In genomic region chr12:113271853-113272561, GRCh38 we compare ENCODE assay signal across 1 cellular context.
A peak's percentile ranks its signal among the peaks of the same experiment; 100 is the strongest.
TF ChIP-seq lines count a peak whose summit lies in the region.

No MANE protein-coding gene starts in this region.

TF ChIP-seq in HepG2, 621 proteins besides CTCF, POLR2A, EP300 and RAD21 (continued from another document):
- TF ChIP-seq ZBTB14 (CRISPR knock-in tag; IDR thresholded peaks at IDR 0.05) (no peak), MEIS1 (CRISPR knock-in tag; IDR thresholded peaks at IDR 0.05; ENCODE audit: borderline replicate concordance) (0 out of 2 replicates have a peak, but pooled peaks have one; percentile 56), ZBTB7B (CRISPR knock-in tag; IDR thresholded peaks at IDR 0.05) (peak; percentile 58; the same call in 1 of the 2 replicates), ZBTB8A (CRISPR knock-in tag; IDR thresholded peaks at IDR 0.05; ENCODE audit: borderline replicate concordance, low read depth) (no peak), ZNF615 (CRISPR knock-in tag; IDR thresholded peaks at IDR 0.05; ENCODE audit: borderline replicate concordance) (no peak), ZNF274 (CRISPR knock-in tag; IDR thresholded peaks at IDR 0.05) (no peak), ZNF350 (CRISPR knock-in tag; IDR thresholded peaks at IDR 0.05; ENCODE audit: borderline replicate concordance, low read depth) (0 out of 2 replicates have a peak, but pooled peaks have one; percentile 60), KDM5B (CRISPR knock-in tag; IDR thresholded peaks at IDR 0.05; ENCODE audit: borderline replicate concordance) (peak; percentile 34; the same call in 1 of the 2 replicates), CBX1 (IDR thresholded peaks at IDR 0.05; ENCODE audit: low read depth) (no peak), ARID5B (CRISPR knock-in tag; IDR thresholded peaks at IDR 0.05) (peak; percentile 63; the same call in 1 of the 2 replicates), FOSL2 (CRISPR knock-in tag; IDR thresholded peaks at IDR 0.05) (peak; percentile 59), SALL2 (CRISPR knock-in tag; IDR thresholded peaks at IDR 0.05) (no peak), MIER3 (CRISPR knock-in tag; IDR thresholded peaks at IDR 0.05; ENCODE audit: borderline replicate concordance) (peak; percentile 27; the same call in 1 of the 2 replicates), ZNF746 (CRISPR knock-in tag; IDR thresholded peaks at IDR 0.05) (0 out of 2 replicates have a peak, but pooled peaks have one; percentile 31), ZMYM4 (CRISPR knock-in tag; IDR thresholded peaks at IDR 0.05) (peak; percentile 39; the same call in 1 of the 2 replicates), ZBTB26 (CRISPR knock-in tag; IDR thresholded peaks at IDR 0.05; ENCODE audit: borderline replicate concordance) (peak; percentile 32; the same call in 1 of the 2 replicates), ZBTB39 (CRISPR knock-in tag; IDR thresholded peaks at IDR 0.05) (0 out of 2 replicates have a peak, but pooled peaks have one; percentile 48), ZNF12 (CRISPR knock-in tag; IDR thresholded peaks at IDR 0.05) (no peak), ZNF337 (CRISPR knock-in tag; IDR thresholded peaks at IDR 0.05; ENCODE audit: borderline replicate concordance, low read depth) (0 out of 2 replicates have a peak, but pooled peaks have one; percentile 38), PRPF4 (IDR thresholded peaks at IDR 0.05; ENCODE audit: low read depth, low read length, poor library complexity, severe bottlenecking) (no peak), MBNL3 (CRISPR knock-in tag; conservative IDR thresholded peaks at IDR 0.05) (no peak), PHF21A (CRISPR knock-in tag; IDR thresholded peaks at IDR 0.05) (peak; percentile 80), TBX2 (CRISPR knock-in tag; IDR thresholded peaks at IDR 0.05; ENCODE audit: borderline replicate concordance) (0 out of 2 replicates have a peak, but pooled peaks have one; percentile 39), RCOR2 (CRISPR knock-in tag; IDR thresholded peaks at IDR 0.05) (0 out of 2 replicates have a peak, but pooled peaks have one; percentile 25), FOSL1 (CRISPR knock-in tag; IDR thresholded peaks at IDR 0.05; ENCODE audit: borderline replicate concordance) (no peak), ZFP36L2 (CRISPR knock-in tag; IDR thresholded peaks at IDR 0.05) (no peak), HOXA3 (CRISPR knock-in tag; IDR thresholded peaks at IDR 0.05) (peak; percentile 37), ZNF138 (CRISPR knock-in tag; IDR thresholded peaks at IDR 0.05; ENCODE audit: low read depth) (0 out of 2 replicates have a peak, but pooled peaks have one; percentile 60), ZNF264 (CRISPR knock-in tag; IDR thresholded peaks at IDR 0.05) (peak; percentile 29; the same call in 1 of the 2 replicates), MYC (CRISPR knock-in tag; IDR thresholded peaks at IDR 0.05; ENCODE audit: borderline replicate concordance) (no peak), ZNF550 (CRISPR knock-in tag; IDR thresholded peaks at IDR 0.05; ENCODE audit: borderline replicate concordance) (no peak), GLI4 (CRISPR knock-in tag; IDR thresholded peaks at IDR 0.05; ENCODE audit: borderline replicate concordance) (0 out of 2 replicates have a peak, but pooled peaks have one; percentile 32), TEAD3 (CRISPR knock-in tag; optimal IDR thresholded peaks at IDR 0.05; ENCODE audit: borderline replicate concordance) (peak; percentile 80)
- TF ChIP-seq, protein P1, sequence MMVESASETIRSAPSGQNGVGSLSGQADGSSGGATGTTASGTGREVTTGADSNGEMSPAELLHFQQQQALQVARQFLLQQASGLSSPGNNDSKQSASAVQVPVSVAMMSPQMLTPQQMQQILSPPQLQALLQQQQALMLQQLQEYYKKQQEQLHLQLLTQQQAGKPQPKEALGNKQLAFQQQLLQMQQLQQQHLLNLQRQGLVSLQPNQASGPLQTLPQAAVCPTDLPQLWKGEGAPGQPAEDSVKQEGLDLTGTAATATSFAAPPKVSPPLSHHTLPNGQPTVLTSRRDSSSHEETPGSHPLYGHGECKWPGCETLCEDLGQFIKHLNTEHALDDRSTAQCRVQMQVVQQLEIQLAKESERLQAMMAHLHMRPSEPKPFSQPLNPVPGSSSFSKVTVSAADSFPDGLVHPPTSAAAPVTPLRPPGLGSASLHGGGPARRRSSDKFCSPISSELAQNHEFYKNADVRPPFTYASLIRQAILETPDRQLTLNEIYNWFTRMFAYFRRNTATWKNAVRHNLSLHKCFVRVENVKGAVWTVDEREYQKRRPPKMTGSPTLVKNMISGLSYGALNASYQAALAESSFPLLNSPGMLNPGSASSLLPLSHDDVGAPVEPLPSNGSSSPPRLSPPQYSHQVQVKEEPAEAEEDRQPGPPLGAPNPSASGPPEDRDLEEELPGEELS (CRISPR knock-in tag; IDR thresholded peaks at IDR 0.05), result peak; percentile 30; the same call in 1 of the 2 replicates
- TF ChIP-seq, protein P2, sequence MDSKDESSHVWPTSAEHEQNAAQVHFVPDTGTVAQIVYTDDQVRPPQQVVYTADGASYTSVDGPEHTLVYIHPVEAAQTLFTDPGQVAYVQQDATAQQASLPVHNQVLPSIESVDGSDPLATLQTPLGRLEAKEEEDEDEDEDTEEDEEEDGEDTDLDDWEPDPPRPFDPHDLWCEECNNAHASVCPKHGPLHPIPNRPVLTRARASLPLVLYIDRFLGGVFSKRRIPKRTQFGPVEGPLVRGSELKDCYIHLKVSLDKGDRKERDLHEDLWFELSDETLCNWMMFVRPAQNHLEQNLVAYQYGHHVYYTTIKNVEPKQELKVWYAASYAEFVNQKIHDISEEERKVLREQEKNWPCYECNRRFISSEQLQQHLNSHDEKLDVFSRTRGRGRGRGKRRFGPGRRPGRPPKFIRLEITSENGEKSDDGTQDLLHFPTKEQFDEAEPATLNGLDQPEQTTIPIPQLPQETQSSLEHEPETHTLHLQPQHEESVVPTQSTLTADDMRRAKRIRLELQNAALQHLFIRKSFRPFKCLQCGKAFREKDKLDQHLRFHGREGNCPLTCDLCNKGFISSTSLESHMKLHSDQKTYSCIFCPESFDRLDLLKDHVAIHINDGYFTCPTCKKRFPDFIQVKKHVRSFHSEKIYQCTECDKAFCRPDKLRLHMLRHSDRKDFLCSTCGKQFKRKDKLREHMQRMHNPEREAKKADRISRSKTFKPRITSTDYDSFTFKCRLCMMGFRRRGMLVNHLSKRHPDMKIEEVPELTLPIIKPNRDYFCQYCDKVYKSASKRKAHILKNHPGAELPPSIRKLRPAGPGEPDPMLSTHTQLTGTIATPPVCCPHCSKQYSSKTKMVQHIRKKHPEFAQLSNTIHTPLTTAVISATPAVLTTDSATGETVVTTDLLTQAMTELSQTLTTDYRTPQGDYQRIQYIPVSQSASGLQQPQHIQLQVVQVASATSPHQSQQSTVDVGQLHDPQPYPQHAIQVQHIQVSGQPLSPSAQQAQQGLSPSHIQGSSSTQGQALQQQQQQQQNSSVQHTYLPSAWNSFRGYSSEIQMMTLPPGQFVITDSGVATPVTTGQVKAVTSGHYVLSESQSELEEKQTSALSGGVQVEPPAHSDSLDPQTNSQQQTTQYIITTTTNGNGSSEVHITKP (CRISPR knock-in tag; IDR thresholded peaks at IDR 0.05; ENCODE audit: low read depth), result peak; percentile 71; the same call in 1 of the 2 replicates
- TF ChIP-seq, protein P3, sequence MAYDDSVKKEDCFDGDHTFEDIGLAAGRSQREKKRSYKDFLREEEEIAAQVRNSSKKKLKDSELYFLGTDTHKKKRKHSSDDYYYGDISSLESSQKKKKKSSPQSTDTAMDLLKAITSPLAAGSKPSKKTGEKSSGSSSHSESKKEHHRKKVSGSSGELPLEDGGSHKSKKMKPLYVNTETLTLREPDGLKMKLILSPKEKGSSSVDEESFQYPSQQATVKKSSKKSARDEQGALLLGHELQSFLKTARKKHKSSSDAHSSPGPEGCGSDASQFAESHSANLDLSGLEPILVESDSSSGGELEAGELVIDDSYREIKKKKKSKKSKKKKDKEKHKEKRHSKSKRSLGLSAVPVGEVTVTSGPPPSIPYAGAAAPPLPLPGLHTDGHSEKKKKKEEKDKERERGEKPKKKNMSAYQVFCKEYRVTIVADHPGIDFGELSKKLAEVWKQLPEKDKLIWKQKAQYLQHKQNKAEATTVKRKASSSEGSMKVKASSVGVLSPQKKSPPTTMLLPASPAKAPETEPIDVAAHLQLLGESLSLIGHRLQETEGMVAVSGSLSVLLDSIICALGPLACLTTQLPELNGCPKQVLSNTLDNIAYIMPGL (CRISPR knock-in tag; IDR thresholded peaks at IDR 0.05; ENCODE audit: borderline replicate concordance in 1 of 2, low read depth in 1 of 2), result no peak
- TF ChIP-seq, protein P4, sequence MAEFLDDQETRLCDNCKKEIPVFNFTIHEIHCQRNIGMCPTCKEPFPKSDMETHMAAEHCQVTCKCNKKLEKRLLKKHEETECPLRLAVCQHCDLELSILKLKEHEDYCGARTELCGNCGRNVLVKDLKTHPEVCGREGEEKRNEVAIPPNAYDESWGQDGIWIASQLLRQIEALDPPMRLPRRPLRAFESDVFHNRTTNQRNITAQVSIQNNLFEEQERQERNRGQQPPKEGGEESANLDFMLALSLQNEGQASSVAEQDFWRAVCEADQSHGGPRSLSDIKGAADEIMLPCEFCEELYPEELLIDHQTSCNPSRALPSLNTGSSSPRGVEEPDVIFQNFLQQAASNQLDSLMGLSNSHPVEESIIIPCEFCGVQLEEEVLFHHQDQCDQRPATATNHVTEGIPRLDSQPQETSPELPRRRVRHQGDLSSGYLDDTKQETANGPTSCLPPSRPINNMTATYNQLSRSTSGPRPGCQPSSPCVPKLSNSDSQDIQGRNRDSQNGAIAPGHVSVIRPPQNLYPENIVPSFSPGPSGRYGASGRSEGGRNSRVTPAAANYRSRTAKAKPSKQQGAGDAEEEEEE (CRISPR knock-in tag; IDR thresholded peaks at IDR 0.05; ENCODE audit: borderline replicate concordance), result no peak
- TF ChIP-seq, protein P5, sequence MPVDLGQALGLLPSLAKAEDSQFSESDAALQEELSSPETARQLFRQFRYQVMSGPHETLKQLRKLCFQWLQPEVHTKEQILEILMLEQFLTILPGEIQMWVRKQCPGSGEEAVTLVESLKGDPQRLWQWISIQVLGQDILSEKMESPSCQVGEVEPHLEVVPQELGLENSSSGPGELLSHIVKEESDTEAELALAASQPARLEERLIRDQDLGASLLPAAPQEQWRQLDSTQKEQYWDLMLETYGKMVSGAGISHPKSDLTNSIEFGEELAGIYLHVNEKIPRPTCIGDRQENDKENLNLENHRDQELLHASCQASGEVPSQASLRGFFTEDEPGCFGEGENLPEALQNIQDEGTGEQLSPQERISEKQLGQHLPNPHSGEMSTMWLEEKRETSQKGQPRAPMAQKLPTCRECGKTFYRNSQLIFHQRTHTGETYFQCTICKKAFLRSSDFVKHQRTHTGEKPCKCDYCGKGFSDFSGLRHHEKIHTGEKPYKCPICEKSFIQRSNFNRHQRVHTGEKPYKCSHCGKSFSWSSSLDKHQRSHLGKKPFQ (CRISPR knock-in tag; IDR thresholded peaks at IDR 0.05; ENCODE audit: insufficient replicate concordance), result peak; percentile 40
TF ChIP-seq in HepG2: peak in this region for 81.
